26 cellular contexts compared by ENCODE assay signal in genomic region chr5:180872419-180872818, GRCh38. TPM values are rescaled to one million over a fixed set of nuclear protein-coding genes. Genes with fewer than 3 reads are reported as not detected.
"Had no signal": no experiment of that assay in that cellular context is flagged by ENCODE, and none has a peak within 500 bp of the region (broad histone marks: within the 10 kb centered on the region; RNA-seq: fewer than 3 reads in every experiment).

No MANE protein-coding gene starts in this region.

- H3K4me3 ChIP-seq: esophagus muscularis mucosa, mucosa of descending colon, ovary, prostate gland, skin epidermis, upper lobe of left lung had no signal

- H3K9me3 ChIP-seq: esophagus muscularis mucosa, mucosa of descending colon, neutrophil, ovary, prostate gland, upper lobe of left lung had no signal

- ATAC-seq: activated naive CD8-positive, alpha-beta T cell treated with anti-CD3 and anti-CD28 coated beads, Interleukin-2, amount 50 U/mL, for 24 hours; activated T-cell treated with anti-CD3 and anti-CD28 coated beads, Interleukin-2, amount 50 U/mL, for 4 hours; left cardiac atrium; left ventricle myocardium superior; mucosa of descending colon; natural killer cell treated with Interleukin-12 subunit alpha and Interleukin-12 subunit beta and Interleukin-15 and Interleukin-18, amount 100 ng/mL, for 72 hours; sciatic nerve had no signal

- FAIRE-seq: keratinocyte had no signal

- DNase-seq: activated CD4-positive, alpha-beta memory T cell treated with anti-CD3 and anti-CD28 coated beads for 36 hours; activated CD4-positive, alpha-beta T cell treated with anti-CD3 and anti-CD28 coated beads, Interleukin-2, amount 10 ng/mL, durations not matched to agents 24 days and 14 days; activated CD4-positive, CD25-positive, alpha-beta regulatory T cell treated with anti-CD3 and anti-CD28 coated beads, Interleukin-2, amount 50 U/mL, for 72 hours; activated naive CD8-positive, alpha-beta T cell treated with anti-CD3 and anti-CD28 coated beads, Interleukin-2, amount 50 U/mL, for 24 hours; activated T-cell treated with anti-CD3 and anti-CD28 coated beads, Interleukin-2, amount 50 U/mL, for 4 hours; amygdala; caudate nucleus; foreskin melanocyte; glutamatergic neuron; left cardiac atrium; left ventricle myocardium superior; ovary; retina; stimulated activated CD4-positive, alpha-beta T cell treated with anti-CD3 and anti-CD28 coated beads, Interleukin-12 subunit alpha, Interleukin-12 subunit beta, amount 100 ng/mL, for 4 hours; stimulated activated CD4-positive, alpha-beta T cell treated with anti-CD3 and anti-CD28 coated beads, Interleukin-4, amount 100 ng/mL, for 1 hour; T-helper 2 cell; upper lobe of left lung had no signal

- H3K27ac ChIP-seq: ovary, prostate gland had no signal

- H3K36me3 ChIP-seq: esophagus muscularis mucosa, neutrophil, ovary, prostate gland, upper lobe of left lung had no signal

- H3K27me3 ChIP-seq: esophagus muscularis mucosa, ovary, upper lobe of left lung had no signal

RNA-seq across cellular contexts. Expression of gene BTNL8, which starts 26.5 kb away (rescaled TPM):
- total RNA-seq: activated CD4-positive, alpha-beta memory T cell treated with anti-CD3 and anti-CD28 coated beads for 36 hours; activated CD4-positive, alpha-beta T cell treated with anti-CD3 and anti-CD28 coated beads, Interleukin-2, amount 10 ng/mL, durations not matched to agents 24 days and 14 days; activated T-cell treated with anti-CD3 and anti-CD28 coated beads, Interleukin-2, amount 50 U/mL, for 4 hours; myocyte; natural killer cell treated with Interleukin-12 subunit alpha and Interleukin-12 subunit beta and Interleukin-15 and Interleukin-18, amount 100 ng/mL, for 72 hours had no signal
- polyA plus RNA-seq: keratinocyte had no signal
